28 cellular contexts compared by ENCODE assay signal in the genomic region with DNA sequence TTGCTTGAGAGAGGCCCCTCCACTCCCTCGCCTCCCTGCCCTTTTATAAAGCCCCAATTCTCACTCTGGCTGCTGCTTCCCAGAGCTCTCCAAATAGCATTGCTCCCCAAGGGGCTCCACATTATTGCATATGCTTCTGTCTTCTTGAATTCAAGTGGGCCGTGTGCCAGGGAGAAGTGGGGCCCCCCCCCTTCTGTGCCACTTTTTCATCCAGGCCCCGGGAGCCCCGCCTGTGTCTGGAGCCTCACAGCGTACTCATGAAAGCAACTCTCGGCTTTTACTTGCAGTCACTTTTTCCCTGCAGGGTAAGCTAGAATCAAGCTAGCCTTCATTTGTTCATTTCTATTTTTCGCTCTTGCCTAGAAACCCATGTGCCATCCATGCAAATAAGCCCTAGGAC.
"Had no signal": no experiment of that assay in that cellular context is flagged by ENCODE, and none has a peak within 500 bp of the region (broad histone marks: within the 10 kb centered on the region; RNA-seq: fewer than 3 reads in every experiment).

No MANE protein-coding gene starts in this region.

- ATAC-seq: esophagus mucosa; heart right ventricle; left cardiac atrium; left lung; mucosa of descending colon; natural killer cell treated with Interleukin-12 subunit alpha and Interleukin-12 subunit beta and Interleukin-15 and Interleukin-18, amount 100 ng/mL, for 72 hours; sciatic nerve; stimulated activated memory B cell treated with anti-CD40 and anti-IgM and Interleukin-4, amounts not matched to agents 10 μg/mL and 1 μg/mL and 100 μg/mL, for 72 hours; stimulated activated naive CD8-positive, alpha-beta T cell treated with anti-CD3 and anti-CD28 coated beads, Interleukin-15, Interleukin-2, amounts not matched to agents 100 U/mL and 50 U/mL, for 24 hours had no signal

- H3K4me1 Mint-ChIP-seq: mesothelial cell of epicardium; naive B cell; stimulated activated memory B cell treated with anti-CD40 and anti-IgM and Interleukin-4, amounts not matched to agents 10 μg/mL and 1 μg/mL and 100 μg/mL, for 72 hours had no signal

- H3K4me1 ChIP-seq: left lung, right atrium auricular region, tibial nerve, upper lobe of left lung had no signal

- DNase-seq: dorsolateral prefrontal cortex; effector CD8-positive, alpha-beta T cell; endodermal cell; foreskin fibroblast; glutamatergic neuron; heart right ventricle; hippocampal formation; left cardiac atrium; left lung; mesenchymal stem cell; mucosa of descending colon; naive B cell; stimulated activated CD4-positive, alpha-beta T cell treated with anti-CD3 and anti-CD28 coated beads, Interleukin-4, amount 100 ng/mL, for 4 hours; stimulated activated naive CD8-positive, alpha-beta T cell treated with anti-CD3 and anti-CD28 coated beads, Interleukin-15, Interleukin-2, amounts not matched to agents 100 U/mL and 50 U/mL, for 24 hours; substantia nigra; testis had no signal

- H3K36me3 Mint-ChIP-seq: mesothelial cell of epicardium; naive B cell; natural killer cell treated with Interleukin-12 subunit alpha and Interleukin-12 subunit beta and Interleukin-15 and Interleukin-18, amount 100 ng/mL, for 72 hours; neural progenitor cell; stimulated activated memory B cell treated with anti-CD40 and anti-IgM and Interleukin-4, amounts not matched to agents 10 μg/mL and 1 μg/mL and 100 μg/mL, for 72 hours had no signal

- H3K27ac Mint-ChIP-seq: endodermal cell; mesothelial cell of epicardium; naive B cell; natural killer cell treated with Interleukin-12 subunit alpha and Interleukin-12 subunit beta and Interleukin-15 and Interleukin-18, amount 100 ng/mL, for 72 hours; neural progenitor cell; stimulated activated memory B cell treated with anti-CD40 and anti-IgM and Interleukin-4, amounts not matched to agents 10 μg/mL and 1 μg/mL and 100 μg/mL, for 72 hours had no signal

- H3K36me3 ChIP-seq: heart right ventricle, left lung, neural progenitor cell, prostate gland, right atrium auricular region, tibial nerve, upper lobe of left lung had no signal

- H3K27ac ChIP-seq: dorsolateral prefrontal cortex, epithelial cell of prostate, heart right ventricle, left lung, neural progenitor cell, prostate gland, right atrium auricular region, testis, tibial nerve, upper lobe of left lung had no signal

- H3K4me3 Mint-ChIP-seq: endodermal cell; mesothelial cell of epicardium; naive B cell; natural killer cell treated with Interleukin-12 subunit alpha and Interleukin-12 subunit beta and Interleukin-15 and Interleukin-18, amount 100 ng/mL, for 72 hours; neural progenitor cell; stimulated activated memory B cell treated with anti-CD40 and anti-IgM and Interleukin-4, amounts not matched to agents 10 μg/mL and 1 μg/mL and 100 μg/mL, for 72 hours had no signal

- H3K4me3 ChIP-seq: dorsolateral prefrontal cortex, heart right ventricle, left lung, mucosa of descending colon, neural progenitor cell, prostate gland, right atrium auricular region, smooth muscle cell, testis, tibial nerve, upper lobe of left lung had no signal

- H3K9me3 ChIP-seq: heart right ventricle, mucosa of descending colon, prostate gland, right atrium auricular region, testis, tibial nerve, upper lobe of left lung had no signal

- H3K9me3 Mint-ChIP-seq: natural killer cell treated with Interleukin-12 subunit alpha and Interleukin-12 subunit beta and Interleukin-15 and Interleukin-18, amount 100 ng/mL, for 72 hours had no signal

- H3K27me3 ChIP-seq: left lung, neural progenitor cell, right atrium auricular region, testis, tibial nerve, upper lobe of left lung had no signal
